In the genomic region with DNA sequence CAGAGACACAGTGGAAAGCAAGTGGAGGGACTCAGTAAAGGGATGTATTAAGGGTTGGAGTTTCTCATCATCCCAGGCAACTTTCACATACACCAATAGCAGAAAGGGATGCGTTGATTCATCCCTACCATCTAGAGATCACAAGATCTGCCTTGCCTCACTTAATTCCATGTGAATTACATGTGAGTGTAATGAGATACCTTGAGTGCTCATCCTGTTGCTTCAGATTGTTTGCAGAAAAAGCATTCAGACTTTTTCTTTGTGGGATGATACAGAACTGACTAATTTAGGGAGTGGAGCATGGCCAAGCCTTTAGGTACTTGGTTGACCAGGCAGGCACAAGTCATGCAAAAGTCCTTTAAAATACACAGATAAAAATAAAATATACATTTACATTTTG, we compare ENCODE assay signal across 20 cellular contexts.
A peak's percentile ranks its signal among the peaks of the same experiment; 100 is the strongest.
DNase-seq lines count a peak whose midpoint lies in the region; TF ChIP-seq lines count a peak whose summit lies in the region.
"Had no signal": no experiment of that assay in that cellular context is flagged by ENCODE, and none has a peak within 500 bp of the region (broad histone marks: within the 10 kb centered on the region; RNA-seq: fewer than 3 reads in every experiment).

No MANE protein-coding gene starts in this region.

- TF ChIP-seq CTCF in epithelial cell of esophagus (IDR thresholded peaks at IDR 0.05; ENCODE audit: insufficient read depth, low read depth, low read length, missing control alignments) (no peak), endothelial cell (IDR thresholded peaks at IDR 0.05; ENCODE audit: unreplicated experiment) (no peak)

- H3K4me1 Mint-ChIP-seq in activated CD4-positive, alpha-beta memory T cell treated with anti-CD3 and anti-CD28 coated beads for 36 hours (ENCODE audit: low read depth), result no peaks in the 10 kb centered on the region
- H3K4me1 Mint-ChIP-seq in endothelial cell (ENCODE audit: unreplicated experiment), result no peaks in the 10 kb centered on the region
- H3K4me1 Mint-ChIP-seq: activated naive CD8-positive, alpha-beta T cell treated with anti-CD3 and anti-CD28 coated beads, Interleukin-2, amount 50 U/mL, for 24 hours; activated T-helper 17 cell treated with anti-CD3 and anti-CD28 coated beads, Interleukin-2, amount 50 U/mL, for 72 hours; B cell; H9; naive B cell had no signal

- DNase-seq in EL (peak; percentile 45), NCI-H226 (peak; percentile 48), epithelial cell of esophagus (ENCODE audit: low read depth) (peak; percentile 91), non-pigmented ciliary epithelial cell (ENCODE audit: low read depth) (peak; percentile 35), NCI-H2081 (lab: John Stamatoyannopoulos, UW) (no peak), iPS-NIHi11 (ENCODE audit: low spot score) (no peak), endothelial cell (ENCODE audit: low spot score) (no peak)
- DNase-seq in activated CD4-positive, alpha-beta memory T cell treated with anti-CD3 and anti-CD28 coated beads for 36 hours, result no peak
- DNase-seq: activated CD4-positive, alpha-beta T cell treated with anti-CD3 and anti-CD28 coated beads for 48 hours; activated naive CD8-positive, alpha-beta T cell treated with anti-CD3 and anti-CD28 coated beads, Interleukin-2, amount 50 U/mL, for 24 hours; H9; naive B cell; NCI-H187 treated with DMSO at 0.1 percent for 48 hours; NCI-H524 treated with DMSO at 0.1 percent for 48 hours; ovary; right lobe of liver; stimulated activated naive CD4-positive, alpha-beta T cell had no signal

- CTCF ChIA-PET in activated CD4-positive, alpha-beta memory T cell treated with anti-CD3 and anti-CD28 coated beads for 36 hours (lab: Charles Lee), result no interaction called here

- H3K4me3 ChIP-seq in epithelial cell of esophagus (ENCODE audit: low read length), result no peak overlapping the region
- H3K4me3 ChIP-seq: ovary, right lobe of liver, tibial nerve had no signal

- POLR2A ChIA-PET in activated CD4-positive, alpha-beta memory T cell treated with anti-CD3 and anti-CD28 coated beads for 36 hours (lab: Charles Lee), result no interaction called here

- H3K27me3 Mint-ChIP-seq in activated CD4-positive, alpha-beta memory T cell treated with anti-CD3 and anti-CD28 coated beads for 36 hours, result no peaks in the 10 kb centered on the region
- H3K27me3 Mint-ChIP-seq in endothelial cell (ENCODE audit: unreplicated experiment), result no peaks in the 10 kb centered on the region
- H3K27me3 Mint-ChIP-seq: activated naive CD8-positive, alpha-beta T cell treated with anti-CD3 and anti-CD28 coated beads, Interleukin-2, amount 50 U/mL, for 24 hours; activated T-helper 17 cell treated with anti-CD3 and anti-CD28 coated beads, Interleukin-2, amount 50 U/mL, for 72 hours; B cell; naive B cell had no signal

- H3K36me3 Mint-ChIP-seq in activated CD4-positive, alpha-beta memory T cell treated with anti-CD3 and anti-CD28 coated beads for 36 hours, result no peaks in the 10 kb centered on the region
- no peaks in the 10 kb centered on the region for H3K36me3 Mint-ChIP-seq in endothelial cell (ENCODE audit: low read depth, unreplicated experiment)
- H3K36me3 Mint-ChIP-seq: naive B cell had no signal

- H3K4me3 Mint-ChIP-seq in activated CD4-positive, alpha-beta memory T cell treated with anti-CD3 and anti-CD28 coated beads for 36 hours, result no peak overlapping the region
- no peak overlapping the region for H3K4me3 Mint-ChIP-seq in endothelial cell (ENCODE audit: unreplicated experiment)
- H3K4me3 Mint-ChIP-seq: activated naive CD8-positive, alpha-beta T cell treated with anti-CD3 and anti-CD28 coated beads, Interleukin-2, amount 50 U/mL, for 24 hours; activated T-helper 17 cell treated with anti-CD3 and anti-CD28 coated beads, Interleukin-2, amount 50 U/mL, for 72 hours; B cell; H9; naive B cell had no signal

- H3K9me3 Mint-ChIP-seq in activated CD4-positive, alpha-beta memory T cell treated with anti-CD3 and anti-CD28 coated beads for 36 hours, result peaks cover 6% of the 10 kb centered on the region
- H3K9me3 Mint-ChIP-seq in endothelial cell (ENCODE audit: unreplicated experiment), result no peaks in the 10 kb centered on the region
- H3K9me3 Mint-ChIP-seq: activated naive CD8-positive, alpha-beta T cell treated with anti-CD3 and anti-CD28 coated beads, Interleukin-2, amount 50 U/mL, for 24 hours; activated T-helper 17 cell treated with anti-CD3 and anti-CD28 coated beads, Interleukin-2, amount 50 U/mL, for 72 hours; H9 had no signal

- H3K27ac Mint-ChIP-seq in activated CD4-positive, alpha-beta memory T cell treated with anti-CD3 and anti-CD28 coated beads for 36 hours, result no peak overlapping the region
- no peak overlapping the region for H3K27ac Mint-ChIP-seq in endothelial cell (ENCODE audit: unreplicated experiment)
- H3K27ac Mint-ChIP-seq: activated naive CD8-positive, alpha-beta T cell treated with anti-CD3 and anti-CD28 coated beads, Interleukin-2, amount 50 U/mL, for 24 hours; activated T-helper 17 cell treated with anti-CD3 and anti-CD28 coated beads, Interleukin-2, amount 50 U/mL, for 72 hours; B cell; H9; naive B cell had no signal

- intact Hi-C loops in activated CD4-positive, alpha-beta memory T cell treated with anti-CD3 and anti-CD28 coated beads for 36 hours (cut with micrococcal nuclease), result no loop called here

Comparison
In these comparisons a context has a peak if more than half of its experiments do, and no peak if none do; other contexts are left out.
1. DNase-seq: peak in EL (single experiment), NCI-H226 (single experiment), epithelial cell of esophagus (single experiment) and non-pigmented ciliary epithelial cell (single experiment); none in NCI-H2081 (0 of 2), activated CD4-positive, alpha-beta memory T cell treated with anti-CD3 and anti-CD28 coated beads for 36 hours (single experiment), iPS-NIHi11 (single experiment) and endothelial cell (single experiment).